In genomic region chr20:32109392-32110172, GRCh38 we compare ENCODE assay signal across 8 cellular contexts. TPM values are rescaled to one million over a fixed set of nuclear protein-coding genes. Genes with fewer than 3 reads are reported as not detected.
A peak's percentile ranks its signal among the peaks of the same experiment; 100 is the strongest.
DNase-seq lines count a peak whose midpoint lies in the region; ATAC-seq and TF ChIP-seq lines count a peak whose summit lies in the region.

Gene TM9SF4, plus strand, starts transcription at chr20:32109714. Its CDS starts 27 bp downstream, at chr20:32109741.

- peak within 1 kb of the TSS; percentile 63 for H3K4me3 ChIP-seq in GM12875 (ENCODE audit: low read depth, low read length)
- peak within 1 kb of the TSS; percentile 93 for H3K4me3 ChIP-seq in trophoblast cell (ENCODE audit: low read depth, low read length)
- H3K4me3 ChIP-seq in transverse colon, result peak within 1 kb of the TSS; percentile 77 to 99 (median 90)

- H2BK5ac ChIP-seq in trophoblast cell (ENCODE audit: low read depth, low read length, poor library complexity), result peak within 1 kb of the TSS; percentile 98

- peak within 1 kb of the TSS; percentile 4 for H3K27ac ChIP-seq in adipose tissue (ENCODE audit: low read depth, low read length)
- H3K27ac ChIP-seq in trophoblast cell (ENCODE audit: low read depth, low read length), result peak within 1 kb of the TSS; percentile 87
- H3K27ac ChIP-seq in transverse colon, result peak within 1 kb of the TSS; percentile 92 to 99 (median 96)

- H3K4ac ChIP-seq in trophoblast cell (ENCODE audit: low read depth, low read length), result peak within 1 kb of the TSS; percentile 75

- H2AFZ ChIP-seq in trophoblast cell (ENCODE audit: insufficient read depth, low read length, poor library complexity), result peak within 1 kb of the TSS; percentile 96

- peak within 1 kb of the TSS; percentile 69 for H3K18ac ChIP-seq in trophoblast cell (ENCODE audit: low read length)

- no peak within 1 kb of the TSS for H3K23ac ChIP-seq in trophoblast cell (ENCODE audit: low read length)

- H3K14ac ChIP-seq in trophoblast cell (ENCODE audit: low read length), result peak within 1 kb of the TSS; percentile 83

- H3K79me2 ChIP-seq in trophoblast cell (ENCODE audit: control insufficient read depth, insufficient read depth, low read length, poor library complexity), result peaks cover 13% of the 10 kb centered on the region

- peak within 1 kb of the TSS; percentile 87 for H2AK5ac ChIP-seq in trophoblast cell (ENCODE audit: low read length)

- H3K27me3 ChIP-seq in trophoblast cell (ENCODE audit: insufficient read depth, low read length) (no peaks in the 10 kb centered on the region), transverse colon (peaks cover 8% of the 10 kb centered on the region)

- TF ChIP-seq CTCF in GM12875 (IDR thresholded peaks at IDR 0.05; ENCODE audit: borderline replicate concordance, insufficient read depth, low read depth, low read length) (no peak), transverse colon (IDR thresholded peaks at IDR 0.05) (no peak)

- TF ChIP-seq POLR2A in transverse colon (IDR thresholded peaks at IDR 0.05), result peak; percentile 72

- intact Hi-C loops in cardiac septum (cut with DNase I), result loop anchor here (2.0 kb wide), 2 partner anchors 99 to 249 kb away; partner anchors contain the start of gene ASXL1
- intact Hi-C loops in transverse colon (cut with DNase I; ENCODE audit: low total_unique reads), result no loop called here

- H3K79me1 ChIP-seq in trophoblast cell (ENCODE audit: low read length), result peaks cover 13% of the 10 kb centered on the region

- H4K12ac ChIP-seq in trophoblast cell (ENCODE audit: low read depth, low read length), result peak within 1 kb of the TSS; percentile 92

- in situ Hi-C loops in transverse colon (cut with MboI; ENCODE audit: low pct_ligation_motif_present in 1 of 4, low pct_unique_long_range_greater_than_20kb in 1 of 4, low sequenced_read_pairs in 3 of 4), result no loop called here

- H4K91ac ChIP-seq in trophoblast cell (ENCODE audit: low read depth, low read length), result peak within 1 kb of the TSS; percentile 92

- H3K9ac ChIP-seq in trophoblast cell (ENCODE audit: low read length), result peak within 1 kb of the TSS; percentile 97

- H3K36me3 ChIP-seq in trophoblast cell (ENCODE audit: control insufficient read depth in 1 of 2, insufficient read depth in 2 of 2, low read length in 2 of 2) (peaks cover 0 to 4% of the 10 kb centered on the region in 2 experiments), transverse colon (no peaks in the 10 kb centered on the region)

- 0% methylated on average over 38 of the region's 38 CpGs for WGBS in adipose tissue, 3 donors
- WGBS in trophoblast cell (ENCODE audit: extremely low coverage, insufficient coverage, insufficient read length), result no CpG with 5 or more reads among the region's 38 CpGs
- WGBS in transverse colon (ENCODE audit: low coverage in 1 of 2), 2 donors, result 0% methylated on average over 8 to 32 of the region's 38 CpGs

- H2BK12ac ChIP-seq in trophoblast cell (ENCODE audit: low read length), result no peak within 1 kb of the TSS

- TF ChIP-seq EP300 in transverse colon (IDR thresholded peaks at IDR 0.05; ENCODE audit: low read depth), result no peak

- H3K9me3 ChIP-seq in trophoblast cell (ENCODE audit: insufficient read depth, low read depth, low read length) (no peaks in the 10 kb centered on the region), transverse colon (no peaks in the 10 kb centered on the region)

- ATAC-seq in HG02798 (IDR thresholded peaks at IDR 0.05; ENCODE audit: poor library complexity, unreplicated experiment), result peak; percentile 88

- peak within 1 kb of the TSS; percentile 74 for H3K4me2 ChIP-seq in trophoblast cell (ENCODE audit: low read length)

- peaks cover 6 to 7% of the 10 kb centered on the region in 2 experiments for H3K4me1 ChIP-seq in trophoblast cell (ENCODE audit: control insufficient read depth in 1 of 2, insufficient read depth in 2 of 2, low read length in 2 of 2)
- peaks cover 5 to 44% (median 36%) of the 10 kb centered on the region in 4 donors for H3K4me1 ChIP-seq in transverse colon

- DNase-seq in NCI-H1436 (lab: John Stamatoyannopoulos, UW) (peak; percentile 94), T follicular helper cell (ENCODE audit: low read depth) (peak; percentile 85), cardiac septum (ENCODE audit: low spot score) (peak; percentile 93), trophoblast cell (peak; percentile 88 to 98), transverse colon (peak; percentile 90)

- H4K8ac ChIP-seq in trophoblast cell (ENCODE audit: low read depth, low read length), result peak within 1 kb of the TSS; percentile 97

- peak within 1 kb of the TSS; percentile 96 for H2BK120ac ChIP-seq in trophoblast cell (ENCODE audit: insufficient read depth, low read length, poor library complexity)

RNA-seq across cellular contexts. Expression of gene TM9SF4, which starts in this region (rescaled TPM):
- 10 to 100 TPM; 13.7 to 25.9 (median 19.2) TPM for polyA plus RNA-seq in adipose tissue
- total RNA-seq in cardiac septum (31.6 TPM), transverse colon (10 to 100 TPM; 35.5 to 44.8 (median 42.6) TPM)
- 56.8 and 57.8 TPM in 2 replicates for polyA plus RNA-seq in trophoblast cell (2013)

Comparison
In these comparisons a context has a peak if more than half of its experiments do, and no peak if none do; other contexts are left out.
1. Peak in every context shown above with its lines: DNase-seq, ATAC-seq, H3K4me3 ChIP-seq and H3K27ac ChIP-seq.
2. H3K27ac ChIP-seq: peak in every context shown above with its lines; median percentile 96 in transverse colon; 87 in trophoblast cell; 4 in adipose tissue.